ENCODE assay signal across 27 cellular contexts in the genomic region with DNA sequence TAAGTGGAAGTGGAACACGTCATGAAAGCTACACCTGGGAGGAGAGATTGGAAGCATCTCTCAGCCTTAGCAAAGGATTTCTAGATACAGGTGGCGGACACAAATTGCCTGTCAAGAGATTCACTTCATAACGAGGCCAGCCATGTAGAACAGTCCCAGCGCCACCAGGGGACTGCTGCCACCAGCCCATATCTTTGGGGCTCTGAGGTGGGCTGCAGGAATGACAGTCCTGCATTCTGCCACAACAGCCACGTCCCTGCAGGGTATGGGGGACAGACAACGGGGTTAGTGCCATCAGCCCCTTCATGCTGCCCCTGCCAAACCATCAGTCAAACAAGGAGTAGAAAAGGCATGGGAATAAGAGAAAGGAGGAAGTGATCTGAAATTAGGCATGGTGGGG.
"Had no signal": no experiment of that assay in that cellular context is flagged by ENCODE, and none has a peak within 500 bp of the region (broad histone marks: within the 10 kb centered on the region; RNA-seq: fewer than 3 reads in every experiment).

No MANE protein-coding gene starts in this region.

- H3K4me3 ChIP-seq: MG63, SK-N-MC had no signal

- H3K27me3 ChIP-seq: MG63 had no signal

- FAIRE-seq: astrocyte had no signal

- DNase-seq: activated CD4-positive, alpha-beta memory T cell treated with anti-CD3 and anti-CD28 coated beads, Interleukin-2, amount 10 ng/mL, durations not matched to agents 7 days and 5 days; activated CD4-positive, alpha-beta T cell treated with anti-CD3 and anti-CD28 coated beads for 36 hours; activated CD4-positive, alpha-beta T cell treated with anti-CD3 and anti-CD28 coated beads, Interleukin-2, amount 50 U/mL, for 1 hour; activated gamma-delta T cell; activated naive CD4-positive, alpha-beta T cell treated with anti-CD3 and anti-CD28 coated beads for 36 hours; activated T-cell treated with anti-CD3 and anti-CD28 coated beads for 4 hours; activated T-cell treated with anti-CD3 and anti-CD28 coated beads, Interleukin-2, amount 50 U/mL, for 48 hours; amygdala; cortex of kidney; MG63; NCI-H1092; NCI-H1417; NCI-H2029; NCI-H2107; NCI-H510A treated with DMSO at 0.1 percent for 48 hours; NCI-H69; OCI-M1; RPMI8226; T-cell; T-helper 2 cell; T1000 had no signal

- H3K27ac ChIP-seq: SK-N-MC, VCaP had no signal

- ATAC-seq: activated CD4-positive, alpha-beta T cell treated with anti-CD3 and anti-CD28 coated beads for 36 hours; activated T-helper 17 cell treated with anti-CD3 and anti-CD28 coated beads, Interleukin-2, amount 50 U/mL, for 72 hours; Panc1; Right ventricle myocardium inferior; T-cell had no signal

- H3K9me3 ChIP-seq: MG63 had no signal
